In the genomic region with DNA sequence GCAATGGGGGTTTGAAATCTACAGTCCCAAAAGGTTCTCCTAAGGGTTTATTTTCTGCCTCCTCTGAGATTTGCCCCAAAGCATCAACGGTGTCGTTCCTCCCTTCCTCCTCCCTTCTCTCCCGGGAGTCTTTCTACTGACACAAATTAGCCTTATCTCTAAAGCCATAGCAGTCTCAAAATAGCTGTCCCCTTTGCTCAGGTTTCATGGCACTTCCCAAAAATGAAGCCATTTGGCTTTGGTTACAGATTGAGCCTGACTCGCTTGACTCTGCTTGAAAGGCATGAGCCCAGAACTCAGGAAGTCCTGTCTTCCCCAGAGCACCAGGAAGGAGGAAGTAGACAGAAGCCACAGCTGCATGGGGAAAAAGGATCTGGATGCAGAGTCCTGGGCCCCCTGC, we compare ENCODE assay signal across 1 cellular context.
TF ChIP-seq lines count a peak whose summit lies in the region.

No MANE protein-coding gene starts in this region.

TF ChIP-seq in IMR-90, 13 proteins besides CTCF, POLR2A, EP300 and RAD21 (continued from another document):
- TF ChIP-seq RCOR1 (IDR thresholded peaks at IDR 0.05; ENCODE audit: insufficient replicate concordance, low read length): no peak
- no peak for TF ChIP-seq NFE2L2 (IDR thresholded peaks at IDR 0.05; ENCODE audit: low read depth, low read length)
- TF ChIP-seq MXI1 (IDR thresholded peaks at IDR 0.05; ENCODE audit: borderline replicate concordance, low read depth, low read length): no peak
- no peak for TF ChIP-seq MAZ (IDR thresholded peaks at IDR 0.05; ENCODE audit: borderline replicate concordance, low read depth, low read length)
- no peak for TF ChIP-seq FOS (IDR thresholded peaks at IDR 0.05; ENCODE audit: low read depth, low read length)
- TF ChIP-seq CEBPB (IDR thresholded peaks at IDR 0.05; ENCODE audit: low read depth, low read length): no peak
- TF ChIP-seq, protein P1, sequence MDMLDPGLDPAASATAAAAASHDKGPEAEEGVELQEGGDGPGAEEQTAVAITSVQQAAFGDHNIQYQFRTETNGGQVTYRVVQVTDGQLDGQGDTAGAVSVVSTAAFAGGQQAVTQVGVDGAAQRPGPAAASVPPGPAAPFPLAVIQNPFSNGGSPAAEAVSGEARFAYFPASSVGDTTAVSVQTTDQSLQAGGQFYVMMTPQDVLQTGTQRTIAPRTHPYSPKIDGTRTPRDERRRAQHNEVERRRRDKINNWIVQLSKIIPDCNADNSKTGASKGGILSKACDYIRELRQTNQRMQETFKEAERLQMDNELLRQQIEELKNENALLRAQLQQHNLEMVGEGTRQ (IDR thresholded peaks at IDR 0.05; ENCODE audit: low read depth, low read length): no peak
- TF ChIP-seq BHLHE40 (IDR thresholded peaks at IDR 0.05; ENCODE audit: low read depth, low read length): no peak
- no peak for TF ChIP-seq MAFK (IDR thresholded peaks at IDR 0.05; ENCODE audit: low read depth, low read length)
- TF ChIP-seq SMC3 (IDR thresholded peaks at IDR 0.05; ENCODE audit: low read depth, low read length): no peak
- TF ChIP-seq, protein P2, sequence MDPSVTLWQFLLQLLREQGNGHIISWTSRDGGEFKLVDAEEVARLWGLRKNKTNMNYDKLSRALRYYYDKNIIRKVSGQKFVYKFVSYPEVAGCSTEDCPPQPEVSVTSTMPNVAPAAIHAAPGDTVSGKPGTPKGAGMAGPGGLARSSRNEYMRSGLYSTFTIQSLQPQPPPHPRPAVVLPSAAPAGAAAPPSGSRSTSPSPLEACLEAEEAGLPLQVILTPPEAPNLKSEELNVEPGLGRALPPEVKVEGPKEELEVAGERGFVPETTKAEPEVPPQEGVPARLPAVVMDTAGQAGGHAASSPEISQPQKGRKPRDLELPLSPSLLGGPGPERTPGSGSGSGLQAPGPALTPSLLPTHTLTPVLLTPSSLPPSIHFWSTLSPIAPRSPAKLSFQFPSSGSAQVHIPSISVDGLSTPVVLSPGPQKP (IDR thresholded peaks at IDR 0.05; ENCODE audit: borderline replicate concordance, low read depth, low read length): no peak
- TF ChIP-seq CHD1 (IDR thresholded peaks at IDR 0.05; ENCODE audit: low read depth, low read length): no peak
